Comparison of ENCODE assay signal across 21 cellular contexts in genomic region chr16:83606486-83607030, GRCh38.
A peak's percentile ranks its signal among the peaks of the same experiment; 100 is the strongest.
DNase-seq lines count a peak whose midpoint lies in the region; ATAC-seq and TF ChIP-seq lines count a peak whose summit lies in the region.
"Had no signal": no experiment of that assay in that cellular context is flagged by ENCODE, and none has a peak within 500 bp of the region (broad histone marks: within the 10 kb centered on the region; RNA-seq: fewer than 3 reads in every experiment).

No MANE protein-coding gene starts in this region.

- peak overlapping the region; percentile 21; the same call in 1 of the 2 replicates for H3K4me2 ChIP-seq in HCT116 (ENCODE audit: low read length)

- TF ChIP-seq POLR2A in HCT116 (IDR thresholded peaks at IDR 0.05; ENCODE audit: borderline replicate concordance, extremely low read depth, insufficient read depth, insufficient read length), result no peak

- peak; percentile 97 for ATAC-seq in HCT116
- ATAC-seq in WTC11, result peak; percentile 75
- ATAC-seq in GM21717 (IDR thresholded peaks at IDR 0.05; ENCODE audit: unreplicated experiment), result no peak
- ATAC-seq: left ventricle myocardium superior had no signal

- no peaks in the 10 kb centered on the region for H3K9me3 ChIP-seq in HCT116 (ENCODE audit: control insufficient read depth in 1 of 2, insufficient read depth in 1 of 2, low read depth in 1 of 2, low read length in 2 of 2)
- H3K9me3 ChIP-seq: SJSA1, suprapubic skin had no signal

- H2AFZ ChIP-seq in HCT116 (ENCODE audit: low read depth, low read length, poor library complexity, severe bottlenecking), result no peak overlapping the region

- H3K4me1 Mint-ChIP-seq in WTC11, result peaks cover 53% of the 10 kb centered on the region
- H3K4me1 Mint-ChIP-seq in activated CD4-positive, alpha-beta memory T cell treated with anti-CD3 and anti-CD28 coated beads, Interleukin-2, amount 10 ng/mL, durations not matched to agents 7 days and 5 days, result no peaks in the 10 kb centered on the region
- H3K4me1 Mint-ChIP-seq: central memory CD8-positive, alpha-beta T cell had no signal

- peaks cover 14% of the 10 kb centered on the region; the same call in 1 of the 2 replicates for H3K27me3 ChIP-seq in HCT116 (ENCODE audit: insufficient read depth, low read length)
- H3K27me3 ChIP-seq: SJSA1, suprapubic skin had no signal

- H3K79me2 ChIP-seq in HCT116 (ENCODE audit: insufficient read depth, low read length), result no peaks in the 10 kb centered on the region

- no peak overlapping the region for H3K4me3 ChIP-seq in HCT116 (replicated peaks in 1 of 2; ENCODE audit: low read depth in 1 of 2, low read length in 2 of 2)
- H3K4me3 ChIP-seq: SJSA1, suprapubic skin had no signal

- in situ Hi-C loops in Caki2 (cut with HindIII; ENCODE audit: low pct_unique_long_range_greater_than_20kb, low sequenced_read_pairs), result no loop called here

- no peak overlapping the region for H3K9ac ChIP-seq in HCT116 (ENCODE audit: low read length)

- TF ChIP-seq CTCF in HCT116 (IDR thresholded peaks at IDR 0.05 in 2 of 3, conservative IDR thresholded peaks at IDR 0.05 in 1 of 3; ENCODE audit: borderline replicate concordance in 1 of 3, insufficient read depth in 1 of 3, low read depth in 2 of 3, low read length in 2 of 3) (peak in 2 of 3 experiments; percentile 53 to 58; a peak in 4 of 6 replicates), WTC11 (IDR thresholded peaks at IDR 0.05) (no peak)

- RAD21 ChIA-PET in HCT116 (lab: Charles Lee; ENCODE audit: low non-redundant PET in 1 of 2, low total read pairs in 2 of 2, uncharacterized antibody in 2 of 2, unreplicated experiment in 2 of 2), result interaction anchor here in 1 of 2 experiments (0.5 to 0.7 kb wide), 2 partner anchors 235 to 355 kb away, joined by 3 to 4 read pairs; no protein-coding TSS in a partner anchor

- no peaks in the 10 kb centered on the region for H4K20me1 ChIP-seq in HCT116 (ENCODE audit: insufficient read depth)

- no peaks in the 10 kb centered on the region for H3K9me3 Mint-ChIP-seq in WTC11
- no peaks in the 10 kb centered on the region for H3K9me3 Mint-ChIP-seq in activated CD4-positive, alpha-beta memory T cell treated with anti-CD3 and anti-CD28 coated beads, Interleukin-2, amount 10 ng/mL, durations not matched to agents 7 days and 5 days

- H3K36me3 Mint-ChIP-seq in WTC11, result no peaks in the 10 kb centered on the region
- no peaks in the 10 kb centered on the region for H3K36me3 Mint-ChIP-seq in activated CD4-positive, alpha-beta memory T cell treated with anti-CD3 and anti-CD28 coated beads, Interleukin-2, amount 10 ng/mL, durations not matched to agents 7 days and 5 days (ENCODE audit: low read depth)

- intact Hi-C loops in HCT116 (cut with micrococcal nuclease), result no loop called here

- POLR2A ChIA-PET in HCT116 (lab: Charles Lee) (no interaction called here), WTC11 (lab: Charles Lee) (no interaction called here)
- POLR2A ChIA-PET in activated CD4-positive, alpha-beta memory T cell treated with anti-CD3 and anti-CD28 coated beads, Interleukin-2, amount 10 ng/mL, durations not matched to agents 7 days and 5 days (lab: Charles Lee), result no interaction called here

- no peak overlapping the region for H3K27ac Mint-ChIP-seq in WTC11
- no peak overlapping the region for H3K27ac Mint-ChIP-seq in activated CD4-positive, alpha-beta memory T cell treated with anti-CD3 and anti-CD28 coated beads, Interleukin-2, amount 10 ng/mL, durations not matched to agents 7 days and 5 days

- peak; percentile 40 for DNase-seq in Caki2 (ENCODE audit: low read depth)
- peak; percentile 12 for DNase-seq in HCT116 (ENCODE audit: low read depth, low spot score)
- DNase-seq in WTC11 (ENCODE audit: low spot score), result peak; percentile 25
- peak; percentile 43 for DNase-seq in left kidney (ENCODE audit: low read depth, low spot score)
- DNase-seq in activated CD4-positive, alpha-beta memory T cell treated with anti-CD3 and anti-CD28 coated beads, Interleukin-2, amount 10 ng/mL, durations not matched to agents 7 days and 5 days, result no peak
- DNase-seq in stimulated activated CD4-positive, alpha-beta T cell treated with anti-CD3 and anti-CD28 coated beads, Interleukin-4, amount 100 ng/mL, for 1 hour, result no peak
- DNase-seq: activated CD4-positive, alpha-beta T cell treated with anti-CD3 and anti-CD28 coated beads for 1 hour; activated effector memory CD4-positive, alpha-beta T cell treated with anti-CD3 and anti-CD28 coated beads, Interleukin-2, amount 50 U/mL, for 16 hours; amygdala; GF-D8; left ventricle myocardium superior; NCI-H1436; NCI-H446 treated with DMSO at 0.1 percent for 48 hours; stimulated activated CD4-positive, alpha-beta T cell treated with anti-CD3 and anti-CD28 coated beads, Interleukin-4, amount 100 ng/mL, for 4 hours; stimulated activated CD8-positive, alpha-beta memory T cell treated with anti-CD3 and anti-CD28 coated beads, Interleukin-4, amount 100 ng/mL, for 48 hours; T1000 had no signal

- H3K9me2 ChIP-seq in HCT116 (ENCODE audit: insufficient read depth), result no peaks in the 10 kb centered on the region

- no TSS peak for BruUV-seq in HCT116 (replicated peaks; lab: Mats Ljungman, UMichigan)

- H3K36me3 ChIP-seq in HCT116 (ENCODE audit: control insufficient read depth in 1 of 2, insufficient read depth in 2 of 2, low read length in 2 of 2), result no peaks in the 10 kb centered on the region
- H3K36me3 ChIP-seq: SJSA1, suprapubic skin had no signal

- no peak overlapping the region for H3K4me3 Mint-ChIP-seq in WTC11
- H3K4me3 Mint-ChIP-seq in activated CD4-positive, alpha-beta memory T cell treated with anti-CD3 and anti-CD28 coated beads, Interleukin-2, amount 10 ng/mL, durations not matched to agents 7 days and 5 days, result no peak overlapping the region
- H3K4me3 Mint-ChIP-seq: central memory CD8-positive, alpha-beta T cell had no signal

- CTCF ChIA-PET in HCT116 (lab: Charles Lee) (no interaction called here), WTC11 (lab: Charles Lee) (interaction anchor here (0.6 to 1.5 kb wide), 6 partner anchors 12 to 74 kb away, joined by 3 to 7 read pairs (median 4); no protein-coding TSS in a partner anchor)
- CTCF ChIA-PET in activated CD4-positive, alpha-beta memory T cell treated with anti-CD3 and anti-CD28 coated beads, Interleukin-2, amount 10 ng/mL, durations not matched to agents 7 days and 5 days (lab: Charles Lee), result no interaction called here

- H3K27ac ChIP-seq in HCT116 (ENCODE audit: low read depth, low read length), result no peak overlapping the region
- H3K27ac ChIP-seq: HL-60, SJSA1, suprapubic skin had no signal

- H3K27me3 Mint-ChIP-seq in WTC11 (ENCODE audit: low read depth), result peaks cover 5% of the 10 kb centered on the region
- no peaks in the 10 kb centered on the region for H3K27me3 Mint-ChIP-seq in activated CD4-positive, alpha-beta memory T cell treated with anti-CD3 and anti-CD28 coated beads, Interleukin-2, amount 10 ng/mL, durations not matched to agents 7 days and 5 days

- no peak for TF ChIP-seq RAD21 in HCT116 (IDR thresholded peaks at IDR 0.05; ENCODE audit: low read depth)

- H3K4me1 ChIP-seq in HCT116 (ENCODE audit: control insufficient read depth in 1 of 2, insufficient read depth in 2 of 2, low read length in 2 of 2), result peaks cover 0 to 4% of the 10 kb centered on the region in 2 experiments; a peak in 1 of 4 replicates
- H3K4me1 ChIP-seq: SJSA1, suprapubic skin had no signal

TF ChIP-seq in HCT116, 20 proteins besides CTCF, POLR2A, EP300 and RAD21 (continues in another document):
- TF ChIP-seq TCF7L2 (IDR thresholded peaks at IDR 0.05; ENCODE audit: borderline replicate concordance, extremely low read depth, insufficient read depth, insufficient read length), result peak; percentile 53

TF ChIP-seq in WTC11, 78 proteins besides CTCF, POLR2A, EP300 and RAD21 (continues in another document):
- no peak for TF ChIP-seq ZNF423 (CRISPR knock-in tag; IDR thresholded peaks at IDR 0.05)
- TF ChIP-seq ARID4B (CRISPR knock-in tag; IDR thresholded peaks at IDR 0.05; ENCODE audit: borderline replicate concordance), result no peak

Comparison
In these comparisons a context has a peak if more than half of its experiments do, and no peak if none do; other contexts are left out.
1. DNase-seq: peak in Caki2 (single experiment), HCT116 (single experiment), WTC11 (single experiment) and left kidney (single experiment); none in activated CD4-positive, alpha-beta memory T cell treated with anti-CD3 and anti-CD28 coated beads, Interleukin-2, amount 10 ng/mL, durations not matched to agents 7 days and 5 days (single experiment) and stimulated activated CD4-positive, alpha-beta T cell treated with anti-CD3 and anti-CD28 coated beads, Interleukin-4, amount 100 ng/mL, for 1 hour (single experiment).